ENCODE assay signal across 13 cellular contexts in the genomic region with DNA sequence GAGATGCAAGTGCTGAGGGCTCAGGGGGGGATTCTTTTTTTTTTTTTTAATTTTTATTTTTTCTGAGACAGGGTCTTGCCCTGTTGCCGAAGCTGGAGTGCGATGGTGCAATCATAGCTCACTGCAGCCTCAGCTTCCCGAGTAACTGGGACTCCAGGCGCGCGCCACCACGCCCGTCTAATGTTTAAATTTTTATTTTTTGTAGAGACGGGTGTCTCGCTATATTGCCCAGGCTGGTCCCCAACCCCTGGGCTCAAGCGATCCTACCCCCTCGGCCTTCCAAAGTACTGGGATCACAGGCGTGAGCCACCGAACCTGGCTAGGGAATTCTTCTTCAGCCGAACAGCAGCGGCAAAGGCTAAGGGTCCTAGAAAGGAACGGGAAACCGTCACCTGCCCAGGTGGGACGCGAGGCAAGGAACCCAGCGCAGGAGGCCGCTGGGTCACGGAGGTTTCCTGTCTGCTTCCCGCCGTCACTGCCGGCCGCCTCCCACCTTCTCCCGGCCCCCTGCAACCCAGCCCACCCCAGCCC. TPM values are rescaled to one million over a fixed set of nuclear protein-coding genes. Genes with fewer than 3 reads are reported as not detected.
DNase-seq lines count a peak whose midpoint lies in the region; ATAC-seq and FAIRE-seq lines count a peak whose summit lies in the region.
"Had no signal": no experiment of that assay in that cellular context is flagged by ENCODE, and none has a peak within 500 bp of the region (broad histone marks: within the 10 kb centered on the region; RNA-seq: fewer than 3 reads in every experiment).

No MANE protein-coding gene starts in this region.

- peaks cover 2% of the 10 kb centered on the region for H3K36me3 Mint-ChIP-seq in IgD-negative memory B cell
- peaks cover 1% of the 10 kb centered on the region for H3K36me3 Mint-ChIP-seq in activated naive CD8-positive, alpha-beta T cell treated with anti-CD3 and anti-CD28 coated beads, Interleukin-2, amount 50 U/mL, for 24 hours (ENCODE audit: low read depth)

- H3K79me1 ChIP-seq in mesenchymal stem cell (replicated peaks; ENCODE audit: low read length, poor library complexity, severe bottlenecking): no peaks in the 10 kb centered on the region

- peaks cover 70 to 98% (median 82%) of the 10 kb centered on the region in 11 experiments for H3K27me3 ChIP-seq in BLaER1 treated with 17β-estradiol and CSF1 and Interleukin-3, amounts not matched to agents 10 nM and 100 nM
- H3K27me3 ChIP-seq in mesenchymal stem cell (ENCODE audit: control insufficient read depth in 1 of 2, insufficient read depth in 1 of 2, low read length in 2 of 2) (peaks cover 68 to 82% of the 10 kb centered on the region in 2 experiments), small intestine (ENCODE audit: control insufficient read depth in 2 of 2, insufficient read depth in 2 of 2, low read length in 2 of 2) (peaks cover 3 to 66% of the 10 kb centered on the region in 2 donors)

- peaks cover 0 to 10% (median 0%) of the 10 kb centered on the region in 3 donors for H3K9me3 Mint-ChIP-seq in IgD-negative memory B cell
- no peaks in the 10 kb centered on the region for H3K9me3 Mint-ChIP-seq in activated naive CD8-positive, alpha-beta T cell treated with anti-CD3 and anti-CD28 coated beads, Interleukin-2, amount 50 U/mL, for 24 hours
- H3K9me3 Mint-ChIP-seq: activated CD4-positive, alpha-beta memory T cell treated with anti-CD3 and anti-CD28 coated beads for 36 hours had no signal

- peaks cover 67% of the 10 kb centered on the region for H3K27me3 Mint-ChIP-seq in IgD-negative memory B cell
- H3K27me3 Mint-ChIP-seq in activated naive CD8-positive, alpha-beta T cell treated with anti-CD3 and anti-CD28 coated beads, Interleukin-2, amount 50 U/mL, for 24 hours: peaks cover 74% of the 10 kb centered on the region

- no peak for DNase-seq in activated naive CD8-positive, alpha-beta T cell treated with anti-CD3 and anti-CD28 coated beads, Interleukin-2, amount 50 U/mL, for 24 hours
- DNase-seq in mesenchymal stem cell: no peak
- DNase-seq in NOMO-1 treated with dmso at 0.1 percent for 144 hours (lab: John Stamatoyannopoulos, UW; ENCODE audit: unreplicated experiment): no peak
- no peak for DNase-seq in small intestine
- DNase-seq in CD1c-positive myeloid dendritic cell (ENCODE audit: extremely low spot score): no peak
- DNase-seq: anterior cingulate cortex; stimulated activated naive CD4-positive, alpha-beta T cell treated with Interleukin-2 at 50 U/mL for 16 hours had no signal

- H3K4me2 ChIP-seq in BLaER1 treated with 17β-estradiol and CSF1 and Interleukin-3, amounts not matched to agents 10 nM and 100 nM: peak overlapping the region in 6 of 11 experiments; percentile 60 to 74 (median 66); a peak in 11 of 22 replicates
- H3K4me2 ChIP-seq in mesenchymal stem cell (ENCODE audit: low read length, poor library complexity, severe bottlenecking): no peak overlapping the region

- H3K9ac ChIP-seq in BLaER1 treated with 17β-estradiol and CSF1 and Interleukin-3, amounts not matched to agents 10 nM and 100 nM: no peak overlapping the region
- H3K9ac ChIP-seq in mesenchymal stem cell (ENCODE audit: low read length): no peak overlapping the region

- H3K4me3 Mint-ChIP-seq in IgD-negative memory B cell: no peak overlapping the region
- H3K4me3 Mint-ChIP-seq in activated naive CD8-positive, alpha-beta T cell treated with anti-CD3 and anti-CD28 coated beads, Interleukin-2, amount 50 U/mL, for 24 hours: peak overlapping the region; percentile 73

- no peaks in the 10 kb centered on the region for H3K36me3 ChIP-seq in BLaER1 treated with 17β-estradiol and CSF1 and Interleukin-3, amounts not matched to agents 10 nM and 100 nM
- no peaks in the 10 kb centered on the region for H3K36me3 ChIP-seq in mesenchymal stem cell (ENCODE audit: control insufficient read depth in 1 of 2, insufficient read depth in 2 of 2, low read depth in 1 of 2, low read length in 2 of 2)
- no peaks in the 10 kb centered on the region for H3K36me3 ChIP-seq in small intestine (ENCODE audit: control insufficient read depth in 2 of 2, insufficient read depth in 2 of 2, low read length in 2 of 2)

- H3K14ac ChIP-seq in mesenchymal stem cell (ENCODE audit: low read length in 2 of 2): peak overlapping the region in 1 of 2 experiments; percentile 31

- H3K9me3 ChIP-seq in BLaER1 treated with 17β-estradiol and CSF1 and Interleukin-3, amounts not matched to agents 10 nM and 100 nM (replicated peaks in 1 of 11): peaks cover 0 to 39% (median 16%) of the 10 kb centered on the region in 11 experiments; a peak in 12 of 22 replicates
- H3K9me3 ChIP-seq in mesenchymal stem cell (ENCODE audit: control insufficient read depth, low read length) (no peaks in the 10 kb centered on the region), small intestine (ENCODE audit: control insufficient read depth, low read depth) (no peaks in the 10 kb centered on the region)

- H4K20me1 ChIP-seq in BLaER1 treated with 17β-estradiol and CSF1 and Interleukin-3, amounts not matched to agents 10 nM and 100 nM: peaks cover 0 to 23% (median 7%) of the 10 kb centered on the region in 11 experiments; a peak in 8 of 22 replicates

- H3K4me1 Mint-ChIP-seq in IgD-negative memory B cell: peaks cover 12 to 22% (median 16%) of the 10 kb centered on the region in 3 donors
- H3K4me1 Mint-ChIP-seq in activated naive CD8-positive, alpha-beta T cell treated with anti-CD3 and anti-CD28 coated beads, Interleukin-2, amount 50 U/mL, for 24 hours: peaks cover 43% of the 10 kb centered on the region

- no peak overlapping the region for H2BK120ac ChIP-seq in mesenchymal stem cell (ENCODE audit: low read depth, low read length)

- WGBS in mesenchymal stem cell: 28% methylated on average over 28 of the region's 28 CpGs
- 17 to 32% (median 28%) methylated on average over 23 to 28 of the region's 28 CpGs for WGBS in small intestine, 3 donors

- H2AFZ ChIP-seq in mesenchymal stem cell (ENCODE audit: low read depth, low read length): no peak overlapping the region

- H2BK5ac ChIP-seq in mesenchymal stem cell (ENCODE audit: low read depth, low read length, poor library complexity, severe bottlenecking): no peak overlapping the region

- ATAC-seq in activated naive CD8-positive, alpha-beta T cell treated with anti-CD3 and anti-CD28 coated beads, Interleukin-2, amount 50 U/mL, for 24 hours: no peak
- ATAC-seq in GM19467 (IDR thresholded peaks at IDR 0.05; ENCODE audit: unreplicated experiment): no peak

- FAIRE-seq in small intestine (lab: Jason Lieb, UNC): no peak
- FAIRE-seq: D721Med had no signal

- no peak overlapping the region for H2AK5ac ChIP-seq in mesenchymal stem cell (ENCODE audit: low read length, severe bottlenecking)

- no peak overlapping the region for H2BK12ac ChIP-seq in mesenchymal stem cell (ENCODE audit: low read length in 2 of 2)

- peak overlapping the region; percentile 20 for H4K8ac ChIP-seq in mesenchymal stem cell (ENCODE audit: low read length)

- no peak overlapping the region for H3K4ac ChIP-seq in mesenchymal stem cell (ENCODE audit: low read depth in 1 of 2, low read length in 2 of 2)

- no peak overlapping the region for H3K18ac ChIP-seq in mesenchymal stem cell (ENCODE audit: low read depth in 1 of 2, low read length in 2 of 2)

- H3K27ac ChIP-seq in BLaER1 treated with 17β-estradiol and CSF1 and Interleukin-3, amounts not matched to agents 10 nM and 100 nM: no peak overlapping the region
- H3K27ac ChIP-seq in mesenchymal stem cell (ENCODE audit: low read length, poor library complexity, severe bottlenecking) (no peak overlapping the region), small intestine (ENCODE audit: low read depth in 1 of 2, low read length in 1 of 2) (no peak overlapping the region)

- no peak overlapping the region for H4K91ac ChIP-seq in mesenchymal stem cell (ENCODE audit: low read length)

- 0 out of 20 replicates have a peak overlapping the region, but pooled peaks of 1 of the 10 experiments have one; percentile 6 for H3K4me3 ChIP-seq in BLaER1 treated with 17β-estradiol and CSF1 and Interleukin-3, amounts not matched to agents 10 nM and 100 nM
- H3K4me3 ChIP-seq in mesenchymal stem cell (ENCODE audit: insufficient read depth in 1 of 2, low read depth in 1 of 2, low read length in 2 of 2) (no peak overlapping the region), small intestine (ENCODE audit: low read depth in 1 of 2, low read length in 2 of 2) (no peak overlapping the region)

- H3K23ac ChIP-seq in mesenchymal stem cell (ENCODE audit: low read length in 2 of 2): peak overlapping the region in 1 of 2 experiments; percentile 26

- H3K4me1 ChIP-seq in BLaER1 treated with 17β-estradiol and CSF1 and Interleukin-3, amounts not matched to agents 10 nM and 100 nM: peaks cover 17 to 35% (median 28%) of the 10 kb centered on the region in 10 experiments
- peaks cover 32% of the 10 kb centered on the region for H3K4me1 ChIP-seq in mesenchymal stem cell (ENCODE audit: control insufficient read depth, insufficient read depth, low read depth, low read length)
- H3K4me1 ChIP-seq in small intestine (ENCODE audit: control insufficient read depth in 2 of 2, insufficient read depth in 1 of 2, low read depth in 1 of 2, low read length in 1 of 2): peaks cover 0 to 4% of the 10 kb centered on the region in 2 donors

- H2BK15ac ChIP-seq in mesenchymal stem cell (ENCODE audit: low read depth, poor library complexity, severe bottlenecking): no peak overlapping the region

- peak overlapping the region in 2 of 3 donors; percentile 23 to 81 for H3K27ac Mint-ChIP-seq in IgD-negative memory B cell
- peak overlapping the region; percentile 13 for H3K27ac Mint-ChIP-seq in activated naive CD8-positive, alpha-beta T cell treated with anti-CD3 and anti-CD28 coated beads, Interleukin-2, amount 50 U/mL, for 24 hours
- H3K27ac Mint-ChIP-seq: nephron had no signal

RNA-seq across cellular contexts. Expression of a gene that starts 13.3 kb away (rescaled TPM):
- polyA plus RNA-seq in IgD-negative memory B cell: not detected
- 0.28 TPM for polyA plus RNA-seq in mesenchymal stem cell (2013, experiment 1 of 2)
- 0.21 TPM for polyA plus RNA-seq in mesenchymal stem cell (2013, experiment 2 of 2)
- not detected for polyA plus RNA-seq in small intestine

RNA-seq across cellular contexts. Expression of a gene that starts 39.9 kb away (rescaled TPM):
- 1.9 TPM for polyA plus RNA-seq in IgD-negative memory B cell
- 6.1 TPM for polyA plus RNA-seq in mesenchymal stem cell (2013, experiment 1 of 2)
- polyA plus RNA-seq in mesenchymal stem cell (2013, experiment 2 of 2): 5.7 TPM
- polyA plus RNA-seq in small intestine: 10 to 100 TPM; 10.8 to 12.3 (median 11.4) TPM
